11 cellular contexts compared by ENCODE assay signal in genomic region chr12:6925239-6925542, GRCh38. TPM values are rescaled to one million over a fixed set of nuclear protein-coding genes. Genes with fewer than 3 reads are reported as not detected.
A peak's percentile ranks its signal among the peaks of the same experiment; 100 is the strongest.
DNase-seq lines count a peak whose midpoint lies in the region; ATAC-seq and TF ChIP-seq lines count a peak whose summit lies in the region.
"Had no signal": no experiment of that assay in that cellular context is flagged by ENCODE, and none has a peak within 500 bp of the region (broad histone marks: within the 10 kb centered on the region; RNA-seq: fewer than 3 reads in every experiment).

No MANE protein-coding gene starts in this region.

- H3K27ac ChIP-seq in Panc1 (ENCODE audit: low read length) (peak overlapping the region; percentile 96), esophagus (ENCODE audit: low read depth in 2 of 2, low read length in 1 of 2) (peak overlapping the region; percentile 94 to 98), parathyroid adenoma (peak overlapping the region; percentile 91)

- POLR2A ChIA-PET in Panc1 (lab: Charles Lee) = interaction anchor here (0.6 to 1.3 kb wide), 4 partner anchors 13 to 236 kb away, joined by 3 to 9 read pairs (median 4); partner anchors contain the start of genes C12orf57 and RNU7-1

- H3K9ac ChIP-seq in parathyroid adenoma = no peak overlapping the region

- TF ChIP-seq CTCF in Calu3 (IDR thresholded peaks at IDR 0.05; ENCODE audit: unreplicated experiment) (no peak), Panc1 (IDR thresholded peaks at IDR 0.05) (no peak), parathyroid adenoma (IDR thresholded peaks at IDR 0.05) (no peak)

- peak overlapping the region; percentile 79 for H3K4me2 ChIP-seq in parathyroid adenoma (ENCODE audit: low read length)

- no peaks in the 10 kb centered on the region for H3K27me3 ChIP-seq in Panc1 (ENCODE audit: control insufficient read depth, insufficient read depth, low read length)
- no peaks in the 10 kb centered on the region for H3K27me3 ChIP-seq in esophagus (ENCODE audit: control insufficient read depth in 1 of 2, insufficient read depth in 2 of 2, low read length in 2 of 2)
- H3K27me3 ChIP-seq in parathyroid adenoma (ENCODE audit: control insufficient read depth, insufficient read depth, low read length) = no peaks in the 10 kb centered on the region

- H3K9me3 Mint-ChIP-seq in Calu3 (ENCODE audit: low read depth, unreplicated experiment) = no peaks in the 10 kb centered on the region
- H3K9me3 Mint-ChIP-seq: immature natural killer cell had no signal

- DNase-seq in Calu3 (no peak), Panc1 (ENCODE audit: low read depth, low spot score) (no peak), DMS153 treated with DMSO at 0.1 percent for 48 hours (lab: John Stamatoyannopoulos, UW; ENCODE audit: unreplicated experiment) (no peak)
- DNase-seq in activated naive CD4-positive, alpha-beta T cell treated with anti-CD3 and anti-CD28 coated beads, Interleukin-2, amount 50 U/mL, for 16 hours = no peak
- DNase-seq: immature natural killer cell had no signal

- peak overlapping the region in 1 of 2 experiments; percentile 57; a peak in 2 of 4 replicates for H3K4me3 ChIP-seq in Panc1 (ENCODE audit: low read depth in 2 of 2, low read length in 2 of 2)
- no peak overlapping the region for H3K4me3 ChIP-seq in esophagus (ENCODE audit: low read depth in 1 of 2, low read length in 2 of 2)
- H3K4me3 ChIP-seq in parathyroid adenoma (ENCODE audit: low read depth, low read length) = no peak overlapping the region

- intact Hi-C loops in Calu3 (cut with micrococcal nuclease; ENCODE audit: unreplicated experiment) = loop anchor here (5.0 kb wide), 1 partner anchor 58 kb away; the partner anchor contains the start of gene TPI1
- intact Hi-C loops in Panc1 (cut with micrococcal nuclease; ENCODE audit: unreplicated experiment) = no loop called here

- CTCF ChIA-PET in Calu3 (lab: Charles Lee) = interaction anchor here (0.9 to 2.8 kb wide), 11 partner anchors 9 to 73 kb away, joined by 3 to 24 read pairs (median 5); partner anchors contain the start of genes C12orf57, ENO2, RNU7-1 and SPSB2
- CTCF ChIA-PET in Panc1 (lab: Charles Lee) = interaction anchor here (0.8 to 1.1 kb wide), 2 partner anchors 12 to 13 kb away, joined by 3 read pairs; no protein-coding TSS in a partner anchor

- H3K36me3 ChIP-seq in Panc1 (ENCODE audit: control insufficient read depth, insufficient read depth, low read length) (no peaks in the 10 kb centered on the region; the same call in 1 of the 2 replicates), esophagus (ENCODE audit: control insufficient read depth in 2 of 2, insufficient read depth in 2 of 2, low read length in 1 of 2) (no peaks in the 10 kb centered on the region), parathyroid adenoma (ENCODE audit: control insufficient read depth, insufficient read depth, low read length) (no peaks in the 10 kb centered on the region)

- peak; percentile 2; the same call in 1 of the 2 replicates for ATAC-seq in Panc1
- no peak for ATAC-seq in GM21529 (IDR thresholded peaks at IDR 0.05; ENCODE audit: unreplicated experiment)
- no peak for ATAC-seq in HG02759 (IDR thresholded peaks at IDR 0.05; ENCODE audit: unreplicated experiment)

- WGBS in esophagus, 2 donors = 20 to 50% methylated on average over 1 of the region's 1 CpG

- no peaks in the 10 kb centered on the region for H3K27me3 Mint-ChIP-seq in Calu3 (ENCODE audit: unreplicated experiment)

- peaks cover 30% of the 10 kb centered on the region for H3K4me1 ChIP-seq in Panc1 (ENCODE audit: control insufficient read depth, insufficient read depth, low read length)
- H3K4me1 ChIP-seq in esophagus (ENCODE audit: control insufficient read depth in 2 of 2, insufficient read depth in 2 of 2, low read length in 1 of 2) = peaks cover 0 to 26% of the 10 kb centered on the region in 2 donors
- peaks cover 32% of the 10 kb centered on the region for H3K4me1 ChIP-seq in parathyroid adenoma

- peaks cover 21% of the 10 kb centered on the region for H3K79me2 ChIP-seq in parathyroid adenoma

- peak overlapping the region; percentile 86 for H3K27ac Mint-ChIP-seq in Calu3 (ENCODE audit: unreplicated experiment)

- H3K9me3 ChIP-seq in Panc1 (ENCODE audit: control insufficient read depth, insufficient read depth, low read depth, low read length) (no peaks in the 10 kb centered on the region), esophagus (ENCODE audit: control insufficient read depth in 2 of 2, insufficient read depth in 1 of 2, low read depth in 1 of 2, low read length in 1 of 2) (no peaks in the 10 kb centered on the region), parathyroid adenoma (ENCODE audit: control insufficient read depth, low read length) (no peaks in the 10 kb centered on the region)

- H3K4me1 Mint-ChIP-seq in Calu3 (ENCODE audit: low read depth, unreplicated experiment) = peaks cover 52% of the 10 kb centered on the region

- no peak overlapping the region for H2AFZ ChIP-seq in parathyroid adenoma

- in situ Hi-C loops in Panc1 (cut with HindIII; ENCODE audit: low pct_unique_long_range_greater_than_20kb, low sequenced_read_pairs) = no loop called here

- H3K4me3 Mint-ChIP-seq in Calu3 (ENCODE audit: low read depth, unreplicated experiment) = peak overlapping the region; percentile 58

- H3K36me3 Mint-ChIP-seq in Calu3 (ENCODE audit: insufficient read depth, unreplicated experiment) = peaks cover 57% of the 10 kb centered on the region
- H3K36me3 Mint-ChIP-seq: immature natural killer cell had no signal

- BruUV-seq in Calu3 (replicated peaks; lab: Mats Ljungman, UMichigan) = no TSS peak
- no TSS peak for BruUV-seq in Panc1 (replicated peaks; lab: Mats Ljungman, UMichigan)

RNA-seq across cellular contexts. Expression of gene ATN1, which starts 2.6 kb away (rescaled TPM):
- 59.9 and 62.0 TPM in 2 replicates for total RNA-seq in Calu3 (2022)
- total RNA-seq in Panc1 (2021; ENCODE audit: unreplicated experiment) = 82.3 TPM
- polyA plus RNA-seq in Panc1 (2012; ENCODE audit: insufficient read length) = 95.7 TPM
- polyA plus RNA-seq in esophagus = 10 to 100 TPM; 34.9 to 63.5 TPM

RNA-seq across cellular contexts. Expression of gene ENO2, which starts 10.8 kb away (rescaled TPM):
- total RNA-seq in Calu3 (2022) (14.5 and 16.1 TPM in 2 replicates), Panc1 (2021; ENCODE audit: unreplicated experiment) (33.5 TPM)
- polyA plus RNA-seq in Panc1 (2012; ENCODE audit: insufficient read length) = 70.3 TPM
- 1 to 10 TPM; 6.7 to 9.0 TPM for polyA plus RNA-seq in esophagus

RNA-seq across cellular contexts. Expression of gene RNU7-1, which starts 18.4 kb away (rescaled TPM):
- total RNA-seq in Calu3 (2022) = not detected in 2 replicates
- total RNA-seq in Panc1 (2021; ENCODE audit: unreplicated experiment) = not detected
- polyA plus RNA-seq in Panc1 (2012; ENCODE audit: insufficient read length) = not detected
- polyA plus RNA-seq in esophagus = not detected
- total RNA-seq: HT1080, ureter had no signal
- polyA plus RNA-seq: immature natural killer cell had no signal

RNA-seq across cellular contexts. Expression of gene C12orf57, which starts 18.6 kb away (rescaled TPM):
- total RNA-seq in Calu3 (2022) (96.7 and 103 TPM in 2 replicates), Panc1 (2021; ENCODE audit: unreplicated experiment) (126 TPM)
- polyA plus RNA-seq in Panc1 (2012; ENCODE audit: insufficient read length) = 249 TPM
- polyA plus RNA-seq in esophagus = 100 to 1,000 TPM; 108 to 253 TPM

RNA-seq across cellular contexts. Expression of gene LRRC23, which starts 20.6 kb away (rescaled TPM):
- total RNA-seq in Calu3 (2022) (6.0 and 8.3 TPM in 2 replicates), Panc1 (2021; ENCODE audit: unreplicated experiment) (6.5 TPM)
- polyA plus RNA-seq in Panc1 (2012; ENCODE audit: insufficient read length) = 8.2 TPM
- 1 to 10 TPM; 3.3 to 3.6 TPM for polyA plus RNA-seq in esophagus
